Comparison of ENCODE assay signal across 1 cellular context in genomic region chr6:8383584-8383983, GRCh38.
TF ChIP-seq lines count a peak whose summit lies in the region.

No MANE protein-coding gene starts in this region.

TF ChIP-seq in GM23338, 12 proteins besides CTCF, POLR2A, EP300 and RAD21 (continued from another document):
- TF ChIP-seq REST (IDR thresholded peaks at IDR 0.05; ENCODE audit: unreplicated experiment) (no peak), CREB1 (CRISPR knock-in tag; IDR thresholded peaks at IDR 0.05; ENCODE audit: low read depth) (0 out of 2 replicates have a peak, but pooled peaks have one; percentile 19), STAT1 (IDR thresholded peaks at IDR 0.05; ENCODE audit: unreplicated experiment) (no peak)
TF ChIP-seq in GM23338: peak in this region for 3.
